Comparison of ENCODE assay signal across 1 cellular context in the genomic region with DNA sequence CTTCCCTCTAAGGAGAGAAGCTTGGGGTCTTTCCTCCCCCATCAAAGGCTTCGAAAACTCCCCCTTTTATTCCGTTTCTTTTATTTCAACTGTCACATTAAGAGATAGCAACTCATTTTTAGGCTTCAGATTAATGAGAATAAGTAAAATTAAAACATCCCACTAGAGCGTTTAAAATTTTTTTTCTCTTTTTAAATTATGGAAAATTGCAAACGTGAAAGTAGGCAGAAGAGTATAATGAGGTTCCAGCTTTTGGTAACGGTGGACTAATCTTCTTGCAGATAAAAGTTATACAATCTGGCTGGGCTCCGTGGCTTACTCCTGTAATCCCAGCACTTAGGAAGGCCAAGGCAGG.
A peak's percentile ranks its signal among the peaks of the same experiment; 100 is the strongest.
TF ChIP-seq lines count a peak whose summit lies in the region.

No MANE protein-coding gene starts in this region.

TF ChIP-seq in H1, 55 proteins besides CTCF, POLR2A, EP300 and RAD21:
- TF ChIP-seq SIRT6 (IDR thresholded peaks at IDR 0.05; ENCODE audit: low read length) (no peak), TAF7 (optimal IDR thresholded peaks at IDR 0.05; ENCODE audit: borderline replicate concordance, low read depth, low read length) (peak; percentile 8)
